ENCODE assay signal across 19 cellular contexts in the genomic region with DNA sequence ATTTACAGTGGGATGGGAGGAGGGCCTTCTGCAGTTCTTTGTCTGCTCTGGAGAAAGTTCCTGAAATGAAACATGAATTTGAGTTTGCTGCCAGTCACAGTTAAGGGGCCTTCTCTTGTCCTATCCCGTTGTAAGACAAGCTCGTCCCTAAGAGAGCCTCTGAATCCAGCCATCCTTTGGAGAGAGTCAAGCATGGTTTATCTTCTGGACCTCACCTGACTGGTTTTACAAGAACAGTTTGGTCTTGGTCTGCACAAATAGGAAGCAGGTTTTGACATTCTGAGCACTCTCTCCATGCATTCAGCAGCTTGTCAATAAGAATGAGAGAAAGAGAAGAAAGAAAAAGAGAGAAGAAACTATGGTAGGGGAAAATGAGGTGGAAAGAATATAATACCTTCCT.
"Had no signal": no experiment of that assay in that cellular context is flagged by ENCODE, and none has a peak within 500 bp of the region (broad histone marks: within the 10 kb centered on the region; RNA-seq: fewer than 3 reads in every experiment).

No MANE protein-coding gene starts in this region.

- H3K4me3 ChIP-seq: coronary artery, gastrocnemius medialis, heart right ventricle, left lung, lower lobe of right lung, pancreas, psoas muscle, right lobe of liver, tibial artery had no signal

- H3K36me3 ChIP-seq: gastrocnemius medialis, heart right ventricle, left lung, lower lobe of right lung, pancreas, right lobe of liver, tibial artery had no signal

- H3K27me3 ChIP-seq: gastrocnemius medialis, left lung, pancreas, right lobe of liver, tibial artery had no signal

- H3K9me3 ChIP-seq: gastrocnemius medialis, heart right ventricle, left lung, lower lobe of right lung, pancreas, psoas muscle, tibial artery had no signal

- ATAC-seq: gastrocnemius medialis; heart right ventricle; left lung; lower lobe of right lung; pancreas; psoas muscle; right lobe of liver; stimulated activated effector memory CD8-positive, alpha-beta T cell treated with anti-CD3 and anti-CD28 coated beads, Interleukin-12 subunit alpha, Interleukin-12 subunit beta, amount 100 ng/mL, for 72 hours; stimulated activated naive CD8-positive, alpha-beta T cell treated with anti-CD3 and anti-CD28 coated beads, Interleukin-15, Interleukin-2, amounts not matched to agents 100 U/mL and 50 U/mL, for 24 hours had no signal

- H3K27ac ChIP-seq: coronary artery, gastrocnemius medialis, heart right ventricle, left lung, lower lobe of right lung, pancreas, psoas muscle, right lobe of liver, tibial artery had no signal

- DNase-seq: effector CD4-positive, alpha-beta T cell; endodermal cell; gastrocnemius medialis; heart right ventricle; hypothalamus; left lung; lower lobe of right lung; naive B cell; occipital lobe; pancreas; psoas muscle; retina; right lobe of liver; stimulated activated CD4-positive, alpha-beta T cell treated with anti-CD3 and anti-CD28 coated beads, Interleukin-4, amount 100 ng/mL, for 1 hour; stimulated activated CD8-positive, alpha-beta memory T cell treated with anti-CD3 and anti-CD28 coated beads, Interleukin-4, amount 100 ng/mL, for 48 hours; stimulated activated naive CD8-positive, alpha-beta T cell treated with anti-CD3 and anti-CD28 coated beads, Interleukin-15, Interleukin-2, amounts not matched to agents 100 U/mL and 50 U/mL, for 24 hours; tibial artery had no signal

- H3K4me1 ChIP-seq: gastrocnemius medialis, heart right ventricle, left lung, lower lobe of right lung, pancreas, psoas muscle, tibial artery had no signal
